22 cellular contexts compared by ENCODE assay signal in genomic region chr12:75836533-75836932, GRCh38.
"Had no signal": no experiment of that assay in that cellular context is flagged by ENCODE, and none has a peak within 500 bp of the region (broad histone marks: within the 10 kb centered on the region; RNA-seq: fewer than 3 reads in every experiment).

No MANE protein-coding gene starts in this region.

- H3K27ac Mint-ChIP-seq: activated CD4-positive, alpha-beta T cell treated with anti-CD3 and anti-CD28 coated beads, Interleukin-2, amount 10 ng/mL, durations not matched to agents 24 days and 14 days; activated naive CD8-positive, alpha-beta T cell; activated T-cell treated with anti-CD3 and anti-CD28 coated beads, Interleukin-2, amount 50 U/mL, for 72 hours; memory B cell; natural killer cell; progenitor cell of endocrine pancreas had no signal

- H3K4me1 ChIP-seq: left lung, testis had no signal

- H3K36me3 Mint-ChIP-seq: activated naive CD8-positive, alpha-beta T cell; memory B cell; natural killer cell had no signal

- H3K36me3 ChIP-seq: brain microvascular endothelial cell, left lung, upper lobe of left lung had no signal

- H3K9me3 ChIP-seq: left lung, testis, upper lobe of left lung had no signal

- ATAC-seq: activated T-cell treated with anti-CD3 and anti-CD28 coated beads, Interleukin-2, amount 50 U/mL, for 72 hours; left lung; natural killer cell; stimulated activated naive CD8-positive, alpha-beta T cell treated with anti-CD3 and anti-CD28 coated beads, Interleukin-15, amount 100 ng/mL, for 72 hours had no signal

- FAIRE-seq: keratinocyte, TTC549 had no signal

- H3K27ac ChIP-seq: brain microvascular endothelial cell, epithelial cell of prostate, left lung, testis, upper lobe of left lung had no signal

- H3K27me3 ChIP-seq: brain microvascular endothelial cell, left lung, testis, upper lobe of left lung had no signal

- DNase-seq: activated CD4-positive, alpha-beta T cell treated with anti-CD3 and anti-CD28 coated beads, Interleukin-2, amount 10 ng/mL, durations not matched to agents 24 days and 14 days; activated CD4-positive, CD25-positive, alpha-beta regulatory T cell; activated CD8-positive, alpha-beta memory T cell treated with anti-CD3 and anti-CD28 coated beads, Interleukin-2, amount 50 U/mL, for 48 hours; activated gamma-delta T cell; activated T-cell treated with anti-CD3 and anti-CD28 coated beads, Interleukin-2, amount 50 U/mL, for 72 hours; amygdala; brain microvascular endothelial cell; cerebellar nuclear complex; dermis blood vessel endothelial cell; left lung; natural killer cell; nucleus accumbens; stimulated activated CD4-positive, alpha-beta T cell treated with anti-CD3 and anti-CD28 coated beads, Interleukin-1b, Interleukin-23, amount 100 ng/mL, for 48 hours; stimulated activated naive CD8-positive, alpha-beta T cell treated with anti-CD3 and anti-CD28 coated beads, Interleukin-15, amount 100 ng/mL, for 72 hours; testis; upper lobe of left lung had no signal

- H3K27me3 Mint-ChIP-seq: progenitor cell of endocrine pancreas had no signal

- H3K9me3 Mint-ChIP-seq: activated CD4-positive, alpha-beta T cell treated with anti-CD3 and anti-CD28 coated beads, Interleukin-2, amount 10 ng/mL, durations not matched to agents 24 days and 14 days; memory B cell; natural killer cell; stimulated activated naive CD8-positive, alpha-beta T cell treated with anti-CD3 and anti-CD28 coated beads, Interleukin-15, amount 100 ng/mL, for 72 hours had no signal

- H3K4me3 Mint-ChIP-seq: activated CD4-positive, alpha-beta T cell treated with anti-CD3 and anti-CD28 coated beads, Interleukin-2, amount 10 ng/mL, durations not matched to agents 24 days and 14 days; activated naive CD8-positive, alpha-beta T cell; activated T-cell treated with anti-CD3 and anti-CD28 coated beads, Interleukin-2, amount 50 U/mL, for 72 hours; memory B cell; natural killer cell; stimulated activated naive CD8-positive, alpha-beta T cell treated with anti-CD3 and anti-CD28 coated beads, Interleukin-15, amount 100 ng/mL, for 72 hours had no signal

- H3K4me1 Mint-ChIP-seq: activated CD4-positive, alpha-beta T cell treated with anti-CD3 and anti-CD28 coated beads, Interleukin-2, amount 10 ng/mL, durations not matched to agents 24 days and 14 days; memory B cell; natural killer cell had no signal

- H3K4me3 ChIP-seq: left lung, testis, upper lobe of left lung had no signal
